2 cellular contexts compared by ENCODE assay signal in genomic region chr14:61130512-61131260, GRCh38.
TF ChIP-seq lines count a peak whose summit lies in the region.

No MANE protein-coding gene starts in this region.

TF ChIP-seq in IMR-90, 13 proteins besides CTCF, POLR2A, EP300 and RAD21:
- TF ChIP-seq RFX5 (IDR thresholded peaks at IDR 0.05; ENCODE audit: low read depth, low read length) (no peak), CHD1 (IDR thresholded peaks at IDR 0.05; ENCODE audit: low read depth, low read length) (no peak)

TF ChIP-seq in H1, 55 proteins besides CTCF, POLR2A, EP300 and RAD21:
- TF ChIP-seq JUND (IDR thresholded peaks at IDR 0.05; ENCODE audit: low read length): no peak
- TF ChIP-seq CREB1 (IDR thresholded peaks at IDR 0.05): no peak
- TF ChIP-seq CBX8 (IDR thresholded peaks at IDR 0.05; ENCODE audit: borderline replicate concordance, low read depth, low read length): no peak
- TF ChIP-seq ATF2 (IDR thresholded peaks at IDR 0.05; ENCODE audit: low read length): no peak
- no peak for TF ChIP-seq USF2 (IDR thresholded peaks at IDR 0.05; ENCODE audit: low read length)
- TF ChIP-seq SP4 (IDR thresholded peaks at IDR 0.05; ENCODE audit: low read length): no peak
- TF ChIP-seq RFX5 (IDR thresholded peaks at IDR 0.05; ENCODE audit: borderline replicate concordance, low read depth, low read length): no peak
- no peak for TF ChIP-seq TCF12 (IDR thresholded peaks at IDR 0.05; ENCODE audit: low read depth, low read length)
- no peak for TF ChIP-seq EGR1 (IDR thresholded peaks at IDR 0.05; ENCODE audit: borderline replicate concordance, low read depth, low read length)
